In genomic region chr9:79592736-79593493, GRCh38 we compare ENCODE assay signal across 12 cellular contexts. TPM values are rescaled to one million over a fixed set of nuclear protein-coding genes. Genes with fewer than 3 reads are reported as not detected.
DNase-seq lines count a peak whose midpoint lies in the region; ATAC-seq lines count a peak whose summit lies in the region.
"Had no signal": no experiment of that assay in that cellular context is flagged by ENCODE, and none has a peak within 500 bp of the region (broad histone marks: within the 10 kb centered on the region; RNA-seq: fewer than 3 reads in every experiment).

No MANE protein-coding gene starts in this region.

- peaks cover 36% of the 10 kb centered on the region for H3K4me1 Mint-ChIP-seq in activated CD8-positive, alpha-beta memory T cell treated with anti-CD3 and anti-CD28 coated beads, Interleukin-2, amount 10 ng/mL, durations not matched to agents 7 days and 5 days
- H3K4me1 Mint-ChIP-seq in IgD-negative memory B cell: peaks cover 35 to 56% (median 50%) of the 10 kb centered on the region in 3 donors
- peaks cover 75% of the 10 kb centered on the region for H3K4me1 Mint-ChIP-seq in activated naive CD8-positive, alpha-beta T cell treated with anti-CD3 and anti-CD28 coated beads for 36 hours

- H3K36me3 Mint-ChIP-seq in activated CD8-positive, alpha-beta memory T cell treated with anti-CD3 and anti-CD28 coated beads, Interleukin-2, amount 10 ng/mL, durations not matched to agents 7 days and 5 days: peaks cover 50% of the 10 kb centered on the region
- peaks cover 2% of the 10 kb centered on the region for H3K36me3 Mint-ChIP-seq in IgD-negative memory B cell
- peaks cover 49% of the 10 kb centered on the region for H3K36me3 Mint-ChIP-seq in activated naive CD8-positive, alpha-beta T cell treated with anti-CD3 and anti-CD28 coated beads for 36 hours

- H3K27ac Mint-ChIP-seq in activated CD8-positive, alpha-beta memory T cell treated with anti-CD3 and anti-CD28 coated beads, Interleukin-2, amount 10 ng/mL, durations not matched to agents 7 days and 5 days: peak overlapping the region; percentile 8
- peak overlapping the region in 2 of 3 donors; percentile 17 to 26 for H3K27ac Mint-ChIP-seq in IgD-negative memory B cell
- H3K27ac Mint-ChIP-seq in activated naive CD8-positive, alpha-beta T cell treated with anti-CD3 and anti-CD28 coated beads for 36 hours: peak overlapping the region; percentile 78

- CTCF ChIA-PET in activated CD8-positive, alpha-beta memory T cell treated with anti-CD3 and anti-CD28 coated beads, Interleukin-2, amount 10 ng/mL, durations not matched to agents 7 days and 5 days (lab: Charles Lee): no interaction called here

- H3K4me3 Mint-ChIP-seq in activated CD8-positive, alpha-beta memory T cell treated with anti-CD3 and anti-CD28 coated beads, Interleukin-2, amount 10 ng/mL, durations not matched to agents 7 days and 5 days: no peak overlapping the region
- H3K4me3 Mint-ChIP-seq in IgD-negative memory B cell: peak overlapping the region in 2 of 4 donors; percentile 25 to 42
- peak overlapping the region; percentile 55 for H3K4me3 Mint-ChIP-seq in activated naive CD8-positive, alpha-beta T cell treated with anti-CD3 and anti-CD28 coated beads for 36 hours

- peak; percentile 44 for DNase-seq in activated CD8-positive, alpha-beta memory T cell treated with anti-CD3 and anti-CD28 coated beads, Interleukin-2, amount 10 ng/mL, durations not matched to agents 7 days and 5 days
- no peak for DNase-seq in activated CD8-positive, alpha-beta memory T cell treated with anti-CD3 and anti-CD28 coated beads, Interleukin-2, amount 50 U/mL, for 4 hours
- DNase-seq in activated naive CD8-positive, alpha-beta T cell treated with anti-CD3 and anti-CD28 coated beads for 36 hours: peak; percentile 28
- no peak for DNase-seq in stimulated activated naive CD8-positive, alpha-beta T cell treated with anti-CD3 and anti-CD28 coated beads, Interleukin-15, Interleukin-2, amounts not matched to agents 100 U/mL and 50 U/mL, for 24 hours
- DNase-seq in NCI-H2029 treated with DMSO at 0.1 percent for 48 hours (lab: John Stamatoyannopoulos, UW) (no peak), GM19240 (ENCODE audit: insufficient read length, low spot score) (no peak), ureter (ENCODE audit: low spot score) (no peak)
- DNase-seq: PC-3; stimulated activated CD4-positive, alpha-beta T cell treated with anti-CD3 and anti-CD28 coated beads, Interleukin-2, amount 100 ng/mL, for 24 hours; tibial artery had no signal

- peak; percentile 60 for ATAC-seq in activated CD8-positive, alpha-beta memory T cell treated with anti-CD3 and anti-CD28 coated beads, Interleukin-2, amount 10 ng/mL, durations not matched to agents 7 days and 5 days
- peak; percentile 64 for ATAC-seq in stimulated activated naive CD8-positive, alpha-beta T cell treated with anti-CD3 and anti-CD28 coated beads, Interleukin-15, Interleukin-2, amounts not matched to agents 100 U/mL and 50 U/mL, for 24 hours
- ATAC-seq: K562, PC-3 had no signal

- peaks cover 15% of the 10 kb centered on the region for H3K27me3 Mint-ChIP-seq in activated CD8-positive, alpha-beta memory T cell treated with anti-CD3 and anti-CD28 coated beads, Interleukin-2, amount 10 ng/mL, durations not matched to agents 7 days and 5 days
- no peaks in the 10 kb centered on the region for H3K27me3 Mint-ChIP-seq in IgD-negative memory B cell
- no peaks in the 10 kb centered on the region for H3K27me3 Mint-ChIP-seq in activated naive CD8-positive, alpha-beta T cell treated with anti-CD3 and anti-CD28 coated beads for 36 hours

- no peaks in the 10 kb centered on the region for H3K9me3 Mint-ChIP-seq in activated CD8-positive, alpha-beta memory T cell treated with anti-CD3 and anti-CD28 coated beads, Interleukin-2, amount 10 ng/mL, durations not matched to agents 7 days and 5 days (ENCODE audit: low read depth)
- no peaks in the 10 kb centered on the region for H3K9me3 Mint-ChIP-seq in IgD-negative memory B cell
- no peaks in the 10 kb centered on the region for H3K9me3 Mint-ChIP-seq in activated naive CD8-positive, alpha-beta T cell treated with anti-CD3 and anti-CD28 coated beads for 36 hours

RNA-seq across cellular contexts. Expression of gene TLE4, which starts 21.1 kb away (rescaled TPM):
- total RNA-seq in activated CD8-positive, alpha-beta memory T cell treated with anti-CD3 and anti-CD28 coated beads, Interleukin-2, amount 10 ng/mL, durations not matched to agents 7 days and 5 days: 10 to 100 TPM; 41.2 to 45.8 TPM
- 20.4 TPM for polyA plus RNA-seq in IgD-negative memory B cell
- 10 to 100 TPM; 30.1 to 35.3 TPM for total RNA-seq in activated naive CD8-positive, alpha-beta T cell treated with anti-CD3 and anti-CD28 coated beads for 36 hours
- 91.9 TPM for total RNA-seq in ureter

Comparison
In these comparisons a context has a peak if more than half of its experiments do, and no peak if none do; other contexts are left out.
1. DNase-seq: peak in activated CD8-positive, alpha-beta memory T cell treated with anti-CD3 and anti-CD28 coated beads, Interleukin-2, amount 10 ng/mL, durations not matched to agents 7 days and 5 days (single experiment) and activated naive CD8-positive, alpha-beta T cell treated with anti-CD3 and anti-CD28 coated beads for 36 hours (single experiment); none in activated CD8-positive, alpha-beta memory T cell treated with anti-CD3 and anti-CD28 coated beads, Interleukin-2, amount 50 U/mL, for 4 hours (single experiment), stimulated activated naive CD8-positive, alpha-beta T cell treated with anti-CD3 and anti-CD28 coated beads, Interleukin-15, Interleukin-2, amounts not matched to agents 100 U/mL and 50 U/mL, for 24 hours (single experiment), NCI-H2029 treated with DMSO at 0.1 percent for 48 hours (single experiment), GM19240 (single experiment) and ureter (single experiment).
2. H3K27ac Mint-ChIP-seq: peak in every context shown above with its lines; median percentile 78 in activated naive CD8-positive, alpha-beta T cell treated with anti-CD3 and anti-CD28 coated beads for 36 hours; 22 in IgD-negative memory B cell; 8 in activated CD8-positive, alpha-beta memory T cell treated with anti-CD3 and anti-CD28 coated beads, Interleukin-2, amount 10 ng/mL, durations not matched to agents 7 days and 5 days.